Comparison of ENCODE assay signal across 8 cellular contexts in the genomic region with DNA sequence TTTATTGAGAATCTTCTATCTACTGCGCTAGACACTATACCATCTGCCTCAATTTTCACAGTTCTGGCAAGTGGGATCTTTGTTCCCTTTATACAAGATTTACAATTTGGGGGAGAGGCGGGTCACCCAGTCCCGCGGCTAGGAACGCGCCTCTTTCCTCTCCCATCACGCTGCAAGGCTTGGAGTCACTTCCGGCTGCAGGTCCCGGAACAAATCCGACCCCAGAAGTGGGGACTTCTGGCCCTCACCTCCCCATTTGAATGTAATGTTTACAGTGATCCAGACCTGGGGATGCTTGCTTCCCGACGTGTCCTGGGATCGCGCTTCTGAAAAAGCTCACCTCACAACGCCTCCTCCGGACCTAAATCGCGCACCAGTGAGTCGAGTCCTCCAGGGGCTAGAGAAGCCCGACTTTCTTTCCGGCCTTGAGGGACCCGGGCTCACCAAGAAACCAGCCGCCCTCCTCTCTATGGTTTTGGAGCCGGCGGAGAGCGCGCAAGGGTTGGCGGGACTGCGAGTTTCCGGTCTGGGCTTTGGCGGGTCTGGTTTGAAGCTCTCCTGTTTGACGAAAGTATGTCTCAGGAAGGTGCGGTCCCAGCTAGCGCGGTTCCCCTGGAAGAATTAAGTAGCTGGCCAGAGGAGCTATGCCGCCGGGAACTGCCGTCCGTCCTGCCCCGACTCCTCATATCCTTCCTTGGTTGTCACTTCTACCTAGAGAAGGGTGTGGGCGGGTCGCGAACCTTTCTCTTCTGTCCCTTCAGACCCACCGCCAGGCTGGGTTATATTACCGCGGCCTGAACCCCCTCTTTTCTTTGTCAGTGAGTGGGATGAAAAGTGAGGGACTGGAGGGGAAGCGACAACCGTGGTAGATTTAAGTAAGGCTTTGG. TPM values are rescaled to one million over a fixed set of nuclear protein-coding genes. Genes with fewer than 3 reads are reported as not detected.
DNase-seq lines count a peak whose midpoint lies in the region; ATAC-seq and TF ChIP-seq lines count a peak whose summit lies in the region.

Gene METTL18 (minus strand): TSS at position 378 of the 887 bp plus-strand sequence. CDS start 1,212 bp downstream, outside the sequence.

- H3K9ac ChIP-seq in BLaER1 treated with 17β-estradiol and CSF1 and Interleukin-3, amounts not matched to agents 10 nM and 100 nM, result peak within 1 kb of the TSS; percentile 84 to 94 (median 89)

- peaks cover 18 to 35% (median 27%) of the 10 kb centered on the region in 10 experiments for H3K4me1 ChIP-seq in BLaER1 treated with 17β-estradiol and CSF1 and Interleukin-3, amounts not matched to agents 10 nM and 100 nM
- H3K4me1 ChIP-seq in left lung, result peaks cover 6 to 23% of the 10 kb centered on the region in 2 donors

- intact Hi-C loops in dendritic cell treated with granulocyte-macrophage colony-stimulating factor and Interleukin-4, amounts not matched to agents 40 ng/mL and 50 ng/mL, for 4 days (cut with micrococcal nuclease), result loop anchor here (1.0 to 5.0 kb wide), 2 partner anchors 99 to 427 kb away; partner anchors contain the start of genes BLZF1, NME7 and SCYL3
- intact Hi-C loops in left lung (cut with DNase I), result no loop called here

- H3K27me3 ChIP-seq in BLaER1 treated with 17β-estradiol and CSF1 and Interleukin-3, amounts not matched to agents 10 nM and 100 nM, result no peaks in the 10 kb centered on the region
- H3K27me3 ChIP-seq in left lung, result no peaks in the 10 kb centered on the region

- no peaks in the 10 kb centered on the region for H3K9me3 ChIP-seq in BLaER1 treated with 17β-estradiol and CSF1 and Interleukin-3, amounts not matched to agents 10 nM and 100 nM (replicated peaks in 1 of 11)
- H3K9me3 ChIP-seq in left lung, result no peaks in the 10 kb centered on the region

- H3K27ac ChIP-seq in BLaER1 treated with 17β-estradiol and CSF1 and Interleukin-3, amounts not matched to agents 10 nM and 100 nM, result peak within 1 kb of the TSS; percentile 87 to 95 (median 90)
- H3K27ac ChIP-seq in left lung, result peak within 1 kb of the TSS; percentile 87 to 90

- H4K20me1 ChIP-seq in BLaER1 treated with 17β-estradiol and CSF1 and Interleukin-3, amounts not matched to agents 10 nM and 100 nM, result no peaks in the 10 kb centered on the region

- TF ChIP-seq CTCF in left lung (IDR thresholded peaks at IDR 0.05), result peak in 1 of 2 donors; percentile 18

- H3K4me2 ChIP-seq in BLaER1 treated with 17β-estradiol and CSF1 and Interleukin-3, amounts not matched to agents 10 nM and 100 nM, result peak within 1 kb of the TSS; percentile 68 to 96 (median 88)

- H3K4me1 Mint-ChIP-seq in dendritic cell treated with granulocyte-macrophage colony-stimulating factor and Interleukin-4, amounts not matched to agents 40 ng/mL and 50 ng/mL, for 4 days (ENCODE audit: low read depth), result peaks cover 14% of the 10 kb centered on the region

- peak within 1 kb of the TSS; percentile 99 for H3K27ac Mint-ChIP-seq in dendritic cell treated with granulocyte-macrophage colony-stimulating factor and Interleukin-4, amounts not matched to agents 40 ng/mL and 50 ng/mL, for 4 days

- peak; percentile 89 for ATAC-seq in GM19351 (IDR thresholded peaks at IDR 0.05; ENCODE audit: unreplicated experiment)
- peak; percentile 93 for ATAC-seq in HG03521 (IDR thresholded peaks at IDR 0.05; ENCODE audit: unreplicated experiment)
- peak; percentile 100 for ATAC-seq in left lung

- peak within 1 kb of the TSS; percentile 77 to 91 (median 84) for H3K4me3 ChIP-seq in BLaER1 treated with 17β-estradiol and CSF1 and Interleukin-3, amounts not matched to agents 10 nM and 100 nM
- peak within 1 kb of the TSS; percentile 63 to 68 for H3K4me3 ChIP-seq in left lung

- H3K9me3 Mint-ChIP-seq in dendritic cell treated with granulocyte-macrophage colony-stimulating factor and Interleukin-4, amounts not matched to agents 40 ng/mL and 50 ng/mL, for 4 days, result no peaks in the 10 kb centered on the region

- H3K4me3 Mint-ChIP-seq in dendritic cell treated with granulocyte-macrophage colony-stimulating factor and Interleukin-4, amounts not matched to agents 40 ng/mL and 50 ng/mL, for 4 days, result peak within 1 kb of the TSS; percentile 92

- H3K36me3 ChIP-seq in BLaER1 treated with 17β-estradiol and CSF1 and Interleukin-3, amounts not matched to agents 10 nM and 100 nM, result peaks cover 0 to 47% (median 16%) of the 10 kb centered on the region in 11 experiments; a peak in 15 of 22 replicates
- H3K36me3 ChIP-seq in left lung, result no peaks in the 10 kb centered on the region

- peak; percentile 93 for DNase-seq in NCI-H748 (lab: John Stamatoyannopoulos, UW; ENCODE audit: unreplicated experiment)
- peak; percentile 89 for DNase-seq in activated CD4-positive, alpha-beta T cell treated with anti-CD3 and anti-CD28 coated beads, Interleukin-2, amount 50 U/mL, for 1 hour
- peak; percentile 93 to 95 for DNase-seq in left lung
- DNase-seq in stimulated activated CD4-positive, alpha-beta T cell treated with anti-CD3 and anti-CD28 coated beads, Interleukin-2, amount 100 ng/mL, for 48 hours, result peak; percentile 82 to 84

- H3K27me3 Mint-ChIP-seq in dendritic cell treated with granulocyte-macrophage colony-stimulating factor and Interleukin-4, amounts not matched to agents 40 ng/mL and 50 ng/mL, for 4 days, result peaks cover 2% of the 10 kb centered on the region

- H3K36me3 Mint-ChIP-seq in dendritic cell treated with granulocyte-macrophage colony-stimulating factor and Interleukin-4, amounts not matched to agents 40 ng/mL and 50 ng/mL, for 4 days (ENCODE audit: low read depth), result peaks cover 33% of the 10 kb centered on the region

RNA-seq across cellular contexts. Expression of gene METTL18, which starts in this region (rescaled TPM):
- 1 to 10 TPM; 4.8 to 5.4 TPM for total RNA-seq in left lung

Comparison
In these comparisons a context has a peak if more than half of its experiments do, and no peak if none do; other contexts are left out.
1. Peak in every context shown above with its lines: DNase-seq, ATAC-seq, H3K4me3 ChIP-seq and H3K27ac ChIP-seq.